9 cellular contexts compared by ENCODE assay signal in genomic region chr11:120128392-120129172, GRCh38. TPM values are rescaled to one million over a fixed set of nuclear protein-coding genes. Genes with fewer than 3 reads are reported as not detected.
DNase-seq lines count a peak whose midpoint lies in the region; ATAC-seq and TF ChIP-seq lines count a peak whose summit lies in the region.
"Had no signal": no experiment of that assay in that cellular context is flagged by ENCODE, and none has a peak within 500 bp of the region (broad histone marks: within the 10 kb centered on the region; RNA-seq: fewer than 3 reads in every experiment).

No MANE protein-coding gene starts in this region.

- intact Hi-C loops in Caco-2 (cut with micrococcal nuclease; ENCODE audit: unreplicated experiment): no loop called here
- intact Hi-C loops in esophagus squamous epithelium (cut with DNase I): no loop called here
- intact Hi-C loops in posterior vena cava (cut with DNase I): no loop called here

- peaks cover 11% of the 10 kb centered on the region for H3K27me3 Mint-ChIP-seq in Caco-2 (ENCODE audit: insufficient read depth, unreplicated experiment)

- no peak overlapping the region for H3K4me3 ChIP-seq in Caco-2 (ENCODE audit: low read depth, low read length)
- H3K4me3 ChIP-seq in esophagus squamous epithelium: peak overlapping the region in 3 of 4 donors; percentile 13 to 70 (median 63)

- H3K9me3 ChIP-seq in Caco-2: no peaks in the 10 kb centered on the region
- H3K9me3 ChIP-seq in esophagus squamous epithelium: no peaks in the 10 kb centered on the region

- no peaks in the 10 kb centered on the region for H3K9me3 Mint-ChIP-seq in Caco-2 (ENCODE audit: unreplicated experiment)

- H3K4me1 Mint-ChIP-seq in Caco-2 (ENCODE audit: low read depth, unreplicated experiment): peaks cover 6% of the 10 kb centered on the region

- peak in 2 of 4 donors; percentile 53 to 62 for TF ChIP-seq POLR2A in esophagus squamous epithelium (IDR thresholded peaks at IDR 0.05)

- peak overlapping the region; percentile 3 for H3K4me3 Mint-ChIP-seq in Caco-2 (ENCODE audit: unreplicated experiment)

- H3K4me1 ChIP-seq in Caco-2 (0 out of 2 replicates have a peak, but pooled peaks cover 7% of the 10 kb centered on the region), esophagus squamous epithelium (peaks cover 35 to 93% (median 51%) of the 10 kb centered on the region in 3 donors)

- H3K36me3 ChIP-seq in Caco-2 (ENCODE audit: control insufficient read depth, insufficient read depth, low read length): no peaks in the 10 kb centered on the region
- peaks cover 0 to 63% (median 20%) of the 10 kb centered on the region in 3 donors for H3K36me3 ChIP-seq in esophagus squamous epithelium

- H3K27me3 ChIP-seq in Caco-2 (replicated peaks; ENCODE audit: control insufficient read depth, insufficient read depth, low read length): no peaks in the 10 kb centered on the region; the same call in 1 of the 2 replicates
- H3K27me3 ChIP-seq in esophagus squamous epithelium: no peaks in the 10 kb centered on the region

- H3K27ac Mint-ChIP-seq in Caco-2 (ENCODE audit: unreplicated experiment): peak overlapping the region; percentile 60

- POLR2A ChIA-PET in Caco-2 (lab: Charles Lee): no interaction called here

- WGBS in esophagus squamous epithelium, 2 donors: 35 to 45% methylated on average over 10 to 13 of the region's 14 CpGs

- TF ChIP-seq CTCF in Caco-2 (IDR thresholded peaks at IDR 0.05; ENCODE audit: insufficient read depth in 1 of 2, low read depth in 1 of 2, low read length in 1 of 2, severe bottlenecking in 1 of 2, unreplicated experiment in 1 of 2) (no peak), esophagus squamous epithelium (IDR thresholded peaks at IDR 0.05) (peak in 1 of 6 experiments; percentile 6)

- peak; percentile 60 to 78 for DNase-seq in Caco-2
- peak; percentile 24 for DNase-seq in NCI-H1105 (lab: John Stamatoyannopoulos, UW)
- no peak for DNase-seq in esophagus squamous epithelium (lab: John Stamatoyannopoulos, UW)
- peak; percentile 90 for DNase-seq in posterior vena cava (ENCODE audit: low spot score)
- DNase-seq in SK-N-DZ (ENCODE audit: low spot score): no peak
- no peak for DNase-seq in GM19240 (ENCODE audit: insufficient read length, low spot score)
- no peak for DNase-seq in cerebellar nuclear complex (lab: John Stamatoyannopoulos, UW)
- DNase-seq: GF-D8 had no signal

- CTCF ChIA-PET in Caco-2 (lab: Charles Lee): interaction anchor here (0.7 kb wide), 1 partner anchor 16 kb away, joined by 3 read pairs; no protein-coding TSS in a partner anchor

- H3K27ac ChIP-seq in esophagus squamous epithelium: peak overlapping the region; percentile 88 to 97 (median 94)

- TSS peak; percentile 62 for BruUV-seq in Caco-2 (replicated peaks; lab: Mats Ljungman, UMichigan)

- H3K36me3 Mint-ChIP-seq in Caco-2 (ENCODE audit: insufficient read depth, unreplicated experiment): no peaks in the 10 kb centered on the region

- ATAC-seq in HG02610 (IDR thresholded peaks at IDR 0.05; ENCODE audit: unreplicated experiment): no peak

RNA-seq across cellular contexts. Expression of gene TRIM29, which starts 9.3 kb away (rescaled TPM):
- total RNA-seq in Caco-2 (2022): 4.3 TPM in 2 replicates
- 1,000 to 10,000 TPM in 1 of 4 donors, 100 to 1,000 TPM in 3; 691 to 1,472 (median 816) TPM for total RNA-seq in esophagus squamous epithelium
- total RNA-seq in posterior vena cava: 1 to 10 TPM; 8.5 to 8.7 TPM
- 0.13 and 0.23 TPM in 2 replicates for polyA plus RNA-seq in SK-N-DZ (2014; cell fraction: cytosol; rRNA removed)
- polyA plus RNA-seq in SK-N-DZ (2014; cell fraction: nucleus; rRNA removed): 0.14 and 1.7 TPM in 2 replicates

Comparison
In these comparisons a context has a peak if more than half of its experiments do, and no peak if none do; other contexts are left out.
1. DNase-seq: peak in Caco-2 (2 of 2), NCI-H1105 (single experiment) and posterior vena cava (single experiment); none in esophagus squamous epithelium (single experiment), SK-N-DZ (single experiment), GM19240 (single experiment) and cerebellar nuclear complex (0 of 2).
2. RNA of gene TRIM29, which starts 9.3 kb away (total RNA-seq): 691 to 1,472 TPM in esophagus squamous epithelium; 8.5 to 8.7 TPM in posterior vena cava and 4.3 TPM in Caco-2; every median in the first group is over 10 times any median in the second.